In genomic region chr2:105393373-105394055, GRCh38 we compare ENCODE assay signal across 11 cellular contexts. TPM values are rescaled to one million over a fixed set of nuclear protein-coding genes. Genes with fewer than 3 reads are reported as not detected.
DNase-seq lines count a peak whose midpoint lies in the region; ATAC-seq and TF ChIP-seq lines count a peak whose summit lies in the region.
"Had no signal": no experiment of that assay in that cellular context is flagged by ENCODE, and none has a peak within 500 bp of the region (broad histone marks: within the 10 kb centered on the region; RNA-seq: fewer than 3 reads in every experiment).

No MANE protein-coding gene starts in this region.

- H3K27ac ChIP-seq in PC-9 (peak overlapping the region; percentile 66; the same call in 1 of the 2 replicates), right cardiac atrium (ENCODE audit: low read length) (peak overlapping the region; percentile 2), suprapubic skin (peak overlapping the region; percentile 34)

- H3K9me2 ChIP-seq in PC-9 (ENCODE audit: insufficient read depth) = no peaks in the 10 kb centered on the region

- DNase-seq in PC-9 (no peak), dedifferentiated amniotic fluid mesenchymal stem cell (ENCODE audit: extremely low spot score) (peak; percentile 83), right cardiac atrium (peak in 2 of 3 donors; percentile 36 to 74), suprapubic skin (ENCODE audit: low spot score in 2 of 2) (no peak), GOT3 (lab: John Stamatoyannopoulos, UW) (no peak)
- DNase-seq: activated CD4-positive, alpha-beta T cell treated with anti-CD3 and anti-CD28 coated beads, Interleukin-2, amount 50 U/mL, for 48 hours; CD8-positive, alpha-beta T cell; GF-D8; NCI-H1092 treated with DMSO at 0.1 percent for 48 hours had no signal

- TF ChIP-seq EP300 in suprapubic skin (IDR thresholded peaks at IDR 0.05) = no peak

- H3K4me1 ChIP-seq in PC-9 (replicated peaks; ENCODE audit: insufficient read depth) = peaks cover 80% of the 10 kb centered on the region
- peaks cover 11% of the 10 kb centered on the region for H3K4me1 ChIP-seq in right cardiac atrium (ENCODE audit: control insufficient read depth, insufficient read depth, low read length)
- peaks cover 52% of the 10 kb centered on the region for H3K4me1 ChIP-seq in suprapubic skin

- H3K27me3 ChIP-seq in PC-9 (ENCODE audit: insufficient read depth, low read depth) (no peaks in the 10 kb centered on the region), right cardiac atrium (ENCODE audit: control insufficient read depth, insufficient read depth) (no peaks in the 10 kb centered on the region), suprapubic skin (no peaks in the 10 kb centered on the region)

- H3K79me2 ChIP-seq in PC-9 (ENCODE audit: low read depth) = peaks cover 95% of the 10 kb centered on the region

- 43% methylated on average over 13 of the region's 13 CpGs for WGBS in right cardiac atrium
- WGBS in suprapubic skin = 65% methylated on average over 13 of the region's 13 CpGs

- H3K4me2 ChIP-seq in PC-9 = peak overlapping the region; percentile 100

- H3K9me3 ChIP-seq in PC-9 (ENCODE audit: insufficient read depth, low read depth) (no peaks in the 10 kb centered on the region), right cardiac atrium (ENCODE audit: control insufficient read depth, low read length) (no peaks in the 10 kb centered on the region), suprapubic skin (no peaks in the 10 kb centered on the region)

- H2AFZ ChIP-seq in PC-9 = no peak overlapping the region

- ATAC-seq in right cardiac atrium = peak; percentile 8 to 53
- ATAC-seq in GM18868 (IDR thresholded peaks at IDR 0.05; ENCODE audit: unreplicated experiment) = no peak
- no peak for ATAC-seq in GM21447 (IDR thresholded peaks at IDR 0.05; ENCODE audit: unreplicated experiment)
- ATAC-seq: CD8-positive, alpha-beta T cell had no signal

- H3K4me3 ChIP-seq in PC-9 = no peak overlapping the region
- no peak overlapping the region for H3K4me3 ChIP-seq in right cardiac atrium (ENCODE audit: low read length)
- H3K4me3 ChIP-seq in suprapubic skin = no peak overlapping the region

- CTCF ChIA-PET in PC-9 (lab: Charles Lee) = interaction anchor here (0.7 kb wide), 1 partner anchor 117 kb away, joined by 4 read pairs; no protein-coding TSS in a partner anchor

- TF ChIP-seq POLR2A in suprapubic skin (IDR thresholded peaks at IDR 0.05) = no peak

- H3F3A ChIP-seq in PC-9 (ENCODE audit: insufficient read depth, low read depth) = peaks cover 72% of the 10 kb centered on the region

- H3K36me3 ChIP-seq in PC-9 (ENCODE audit: low read depth) = peaks cover 49% of the 10 kb centered on the region
- H3K36me3 ChIP-seq in suprapubic skin = no peaks in the 10 kb centered on the region

- peaks cover 25% of the 10 kb centered on the region for H4K20me1 ChIP-seq in PC-9 (ENCODE audit: insufficient read depth)

- TF ChIP-seq CTCF in PC-9 (conservative IDR thresholded peaks at IDR 0.05) = no peak
- no peak for TF ChIP-seq CTCF in suprapubic skin (IDR thresholded peaks at IDR 0.05)

- POLR2A ChIA-PET in PC-9 (lab: Charles Lee; ENCODE audit: unreplicated experiment) = interaction anchor here (0.7 kb wide), 1 partner anchor 13 kb away, joined by 5 read pairs; no protein-coding TSS in a partner anchor

- intact Hi-C loops in PC-9 (cut with micrococcal nuclease; ENCODE audit: unreplicated experiment) (no loop called here), right cardiac atrium (cut with DNase I) (no loop called here)

- BruUV-seq in PC-9 (replicated peaks; lab: Mats Ljungman, UMichigan) = no TSS peak

RNA-seq across cellular contexts. Expression of gene FHL2, which starts 5.3 kb away (rescaled TPM):
- total RNA-seq in PC-9 (2021) (109 and 117 TPM in 2 replicates), right cardiac atrium (100 to 1,000 TPM; 423 to 631 (median 511) TPM), suprapubic skin (10 to 100 TPM; 43.0 to 69.2 (median 47.9) TPM)
- 410 TPM for polyA plus RNA-seq in right cardiac atrium

RNA-seq across cellular contexts. Expression of gene C2orf49, which starts 56.2 kb away (rescaled TPM):
- total RNA-seq in PC-9 (2021) = 16.2 and 19.8 TPM in 2 replicates
- total RNA-seq in right cardiac atrium = 10 to 100 TPM; 13.2 to 20.3 (median 17.0) TPM
- 15.8 TPM for polyA plus RNA-seq in right cardiac atrium
- total RNA-seq in suprapubic skin = 10 to 100 TPM; 17.5 to 33.6 (median 27.8) TPM

Comparison
In these comparisons a context has a peak if more than half of its experiments do, and no peak if none do; other contexts are left out.
1. DNase-seq: peak in dedifferentiated amniotic fluid mesenchymal stem cell (single experiment) and right cardiac atrium (2 of 3); none in PC-9 (0 of 2), suprapubic skin (0 of 2) and GOT3 (single experiment).
2. H3K27ac ChIP-seq: peak in every context shown above with its lines; median percentile 66 in PC-9; 34 in suprapubic skin; 2 in right cardiac atrium.
3. ATAC-seq: peak in right cardiac atrium (2 of 2); none in GM18868 (single experiment) and GM21447 (single experiment).